ENCODE assay signal across 2 cellular contexts in the genomic region with DNA sequence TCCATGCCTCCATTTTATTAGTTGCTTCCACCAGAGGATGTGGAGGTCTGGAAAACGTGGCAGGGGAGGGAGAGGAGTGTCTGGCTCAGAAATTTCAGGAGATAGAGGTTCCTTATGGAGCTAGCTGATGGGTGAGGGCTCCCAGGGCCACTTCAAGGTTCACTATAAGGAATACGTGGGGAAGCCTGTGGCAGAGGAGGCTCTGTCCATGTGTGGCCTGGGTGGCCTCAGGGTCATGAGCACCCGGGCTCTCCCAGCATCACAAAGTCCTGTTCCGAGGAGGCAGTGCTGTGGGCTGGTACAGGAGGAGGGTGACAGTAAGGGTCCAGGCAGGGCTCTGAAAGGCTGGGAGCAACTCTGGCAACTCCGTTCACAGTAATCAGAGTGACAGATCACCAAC.
TF ChIP-seq lines count a peak whose summit lies in the region.

No MANE protein-coding gene starts in this region.

TF ChIP-seq in SK-N-SH, 30 proteins besides CTCF, POLR2A, EP300 and RAD21 (continued from another document):
- TF ChIP-seq, protein P1, sequence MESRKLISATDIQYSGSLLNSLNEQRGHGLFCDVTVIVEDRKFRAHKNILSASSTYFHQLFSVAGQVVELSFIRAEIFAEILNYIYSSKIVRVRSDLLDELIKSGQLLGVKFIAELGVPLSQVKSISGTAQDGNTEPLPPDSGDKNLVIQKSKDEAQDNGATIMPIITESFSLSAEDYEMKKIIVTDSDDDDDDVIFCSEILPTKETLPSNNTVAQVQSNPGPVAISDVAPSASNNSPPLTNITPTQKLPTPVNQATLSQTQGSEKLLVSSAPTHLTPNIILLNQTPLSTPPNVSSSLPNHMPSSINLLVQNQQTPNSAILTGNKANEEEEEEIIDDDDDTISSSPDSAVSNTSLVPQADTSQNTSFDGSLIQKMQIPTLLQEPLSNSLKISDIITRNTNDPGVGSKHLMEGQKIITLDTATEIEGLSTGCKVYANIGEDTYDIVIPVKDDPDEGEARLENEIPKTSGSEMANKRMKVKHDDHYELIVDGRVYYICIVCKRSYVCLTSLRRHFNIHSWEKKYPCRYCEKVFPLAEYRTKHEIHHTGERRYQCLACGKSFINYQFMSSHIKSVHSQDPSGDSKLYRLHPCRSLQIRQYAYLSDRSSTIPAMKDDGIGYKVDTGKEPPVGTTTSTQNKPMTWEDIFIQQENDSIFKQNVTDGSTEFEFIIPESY (IDR thresholded peaks at IDR 0.05; ENCODE audit: borderline replicate concordance, low read depth): no peak
- no peak for TF ChIP-seq JUND (IDR thresholded peaks at IDR 0.05)
- no peak for TF ChIP-seq FOSL2 (IDR thresholded peaks at IDR 0.05; ENCODE audit: borderline replicate concordance, low read depth)
- TF ChIP-seq POLR2AphosphoS5 (IDR thresholded peaks at IDR 0.05; ENCODE audit: low read depth, low read length): no peak
- no peak for TF ChIP-seq TAF1 (IDR thresholded peaks at IDR 0.05; ENCODE audit: borderline replicate concordance, low read depth, low read length)
- TF ChIP-seq, protein P2, sequence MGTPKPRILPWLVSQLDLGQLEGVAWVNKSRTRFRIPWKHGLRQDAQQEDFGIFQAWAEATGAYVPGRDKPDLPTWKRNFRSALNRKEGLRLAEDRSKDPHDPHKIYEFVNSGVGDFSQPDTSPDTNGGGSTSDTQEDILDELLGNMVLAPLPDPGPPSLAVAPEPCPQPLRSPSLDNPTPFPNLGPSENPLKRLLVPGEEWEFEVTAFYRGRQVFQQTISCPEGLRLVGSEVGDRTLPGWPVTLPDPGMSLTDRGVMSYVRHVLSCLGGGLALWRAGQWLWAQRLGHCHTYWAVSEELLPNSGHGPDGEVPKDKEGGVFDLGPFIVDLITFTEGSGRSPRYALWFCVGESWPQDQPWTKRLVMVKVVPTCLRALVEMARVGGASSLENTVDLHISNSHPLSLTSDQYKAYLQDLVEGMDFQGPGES (IDR thresholded peaks at IDR 0.05; ENCODE audit: low read depth, low read length): no peak
- no peak for TF ChIP-seq SIN3A (IDR thresholded peaks at IDR 0.05; ENCODE audit: borderline replicate concordance, low read depth, low read length)
- no peak for TF ChIP-seq MXI1 (IDR thresholded peaks at IDR 0.05; ENCODE audit: low read depth, low read length)
- no peak for TF ChIP-seq SMC3 (IDR thresholded peaks at IDR 0.05; ENCODE audit: low read depth, low read length)
- no peak for TF ChIP-seq EZH2phosphoT487 (IDR thresholded peaks at IDR 0.05; ENCODE audit: borderline replicate concordance, low read depth)
- TF ChIP-seq, protein P3, sequence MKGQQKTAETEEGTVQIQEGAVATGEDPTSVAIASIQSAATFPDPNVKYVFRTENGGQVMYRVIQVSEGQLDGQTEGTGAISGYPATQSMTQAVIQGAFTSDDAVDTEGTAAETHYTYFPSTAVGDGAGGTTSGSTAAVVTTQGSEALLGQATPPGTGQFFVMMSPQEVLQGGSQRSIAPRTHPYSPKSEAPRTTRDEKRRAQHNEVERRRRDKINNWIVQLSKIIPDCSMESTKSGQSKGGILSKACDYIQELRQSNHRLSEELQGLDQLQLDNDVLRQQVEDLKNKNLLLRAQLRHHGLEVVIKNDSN (IDR thresholded peaks at IDR 0.05; ENCODE audit: borderline replicate concordance, low read depth): no peak

TF ChIP-seq in SK-N-SH treated with all-trans-retinoic acid at 6 μM for 48 hours, 23 proteins besides CTCF, POLR2A, EP300 and RAD21 (continued from another document):
- TF ChIP-seq, protein P4, sequence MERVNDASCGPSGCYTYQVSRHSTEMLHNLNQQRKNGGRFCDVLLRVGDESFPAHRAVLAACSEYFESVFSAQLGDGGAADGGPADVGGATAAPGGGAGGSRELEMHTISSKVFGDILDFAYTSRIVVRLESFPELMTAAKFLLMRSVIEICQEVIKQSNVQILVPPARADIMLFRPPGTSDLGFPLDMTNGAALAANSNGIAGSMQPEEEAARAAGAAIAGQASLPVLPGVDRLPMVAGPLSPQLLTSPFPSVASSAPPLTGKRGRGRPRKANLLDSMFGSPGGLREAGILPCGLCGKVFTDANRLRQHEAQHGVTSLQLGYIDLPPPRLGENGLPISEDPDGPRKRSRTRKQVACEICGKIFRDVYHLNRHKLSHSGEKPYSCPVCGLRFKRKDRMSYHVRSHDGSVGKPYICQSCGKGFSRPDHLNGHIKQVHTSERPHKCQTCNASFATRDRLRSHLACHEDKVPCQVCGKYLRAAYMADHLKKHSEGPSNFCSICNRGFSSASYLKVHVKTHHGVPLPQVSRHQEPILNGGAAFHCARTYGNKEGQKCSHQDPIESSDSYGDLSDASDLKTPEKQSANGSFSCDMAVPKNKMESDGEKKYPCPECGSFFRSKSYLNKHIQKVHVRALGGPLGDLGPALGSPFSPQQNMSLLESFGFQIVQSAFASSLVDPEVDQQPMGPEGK (CRISPR knock-in tag; IDR thresholded peaks at IDR 0.05; ENCODE audit: borderline replicate concordance): no peak
- TF ChIP-seq ZNF70 (CRISPR knock-in tag; IDR thresholded peaks at IDR 0.05) (no peak), SNAI2 (CRISPR knock-in tag; IDR thresholded peaks at IDR 0.05) (no peak)
